22 cellular contexts compared by ENCODE assay signal in genomic region chr3:13104511-13104910, GRCh38.
"Had no signal": no experiment of that assay in that cellular context is flagged by ENCODE, and none has a peak within 500 bp of the region (broad histone marks: within the 10 kb centered on the region; RNA-seq: fewer than 3 reads in every experiment).

No MANE protein-coding gene starts in this region.

- H3K4me1 Mint-ChIP-seq: activated CD4-positive, alpha-beta memory T cell treated with anti-CD3 and anti-CD28 coated beads, Interleukin-2, amount 10 ng/mL, durations not matched to agents 7 days and 5 days; activated CD4-positive, alpha-beta T cell treated with anti-CD3 and anti-CD28 coated beads, Interleukin-2, amount 10 ng/mL, durations not matched to agents 24 days and 14 days; activated naive CD4-positive, alpha-beta T cell treated with anti-CD3 and anti-CD28 coated beads, Interleukin-2, amount 10 ng/mL, durations not matched to agents 7 days and 5 days; immature natural killer cell had no signal

- H3K36me3 ChIP-seq: cardiac muscle cell, thoracic aorta, upper lobe of left lung had no signal

- H3K27me3 Mint-ChIP-seq: activated CD4-positive, alpha-beta memory T cell treated with anti-CD3 and anti-CD28 coated beads, Interleukin-2, amount 10 ng/mL, durations not matched to agents 7 days and 5 days had no signal

- H3K4me3 Mint-ChIP-seq: activated CD4-positive, alpha-beta memory T cell treated with anti-CD3 and anti-CD28 coated beads, Interleukin-2, amount 10 ng/mL, durations not matched to agents 7 days and 5 days; activated CD4-positive, alpha-beta T cell treated with anti-CD3 and anti-CD28 coated beads, Interleukin-2, amount 10 ng/mL, durations not matched to agents 24 days and 14 days; activated naive CD4-positive, alpha-beta T cell treated with anti-CD3 and anti-CD28 coated beads, Interleukin-2, amount 10 ng/mL, durations not matched to agents 7 days and 5 days; dendritic cell treated with granulocyte-macrophage colony-stimulating factor and Interleukin-4, amounts not matched to agents 40 ng/mL and 50 ng/mL, for 4 days; immature natural killer cell; naive B cell; T-helper 1 cell treated with Interleukin-12 subunit alpha and Interleukin-12 subunit beta and Interleukin-4 antibody, amounts not matched to agents 30 μg/mL and 1 μg/mL, for 36 hours had no signal

- H3K36me3 Mint-ChIP-seq: activated naive CD4-positive, alpha-beta T cell treated with anti-CD3 and anti-CD28 coated beads, Interleukin-2, amount 10 ng/mL, durations not matched to agents 7 days and 5 days; immature natural killer cell; naive B cell had no signal

- H3K27me3 ChIP-seq: body of pancreas, cardiac muscle cell, upper lobe of left lung had no signal

- H3K4me3 ChIP-seq: body of pancreas, cardiac muscle cell, thoracic aorta, upper lobe of left lung had no signal

- H3K27ac ChIP-seq: body of pancreas, cardiac muscle cell, thoracic aorta, upper lobe of left lung had no signal

- H3K4me1 ChIP-seq: body of pancreas, upper lobe of left lung had no signal

- H3K9me3 ChIP-seq: body of pancreas, thoracic aorta, upper lobe of left lung had no signal

- ATAC-seq: body of pancreas had no signal

- H3K27ac Mint-ChIP-seq: activated CD4-positive, alpha-beta memory T cell treated with anti-CD3 and anti-CD28 coated beads, Interleukin-2, amount 10 ng/mL, durations not matched to agents 7 days and 5 days; activated CD4-positive, alpha-beta T cell treated with anti-CD3 and anti-CD28 coated beads, Interleukin-2, amount 10 ng/mL, durations not matched to agents 24 days and 14 days; activated naive CD4-positive, alpha-beta T cell treated with anti-CD3 and anti-CD28 coated beads, Interleukin-2, amount 10 ng/mL, durations not matched to agents 7 days and 5 days; dendritic cell treated with granulocyte-macrophage colony-stimulating factor and Interleukin-4, amounts not matched to agents 40 ng/mL and 50 ng/mL, for 4 days; immature natural killer cell; T-helper 1 cell treated with Interleukin-12 subunit alpha and Interleukin-12 subunit beta and Interleukin-4 antibody, amounts not matched to agents 30 μg/mL and 1 μg/mL, for 36 hours had no signal

- H3K9me3 Mint-ChIP-seq: activated CD4-positive, alpha-beta memory T cell treated with anti-CD3 and anti-CD28 coated beads, Interleukin-2, amount 10 ng/mL, durations not matched to agents 7 days and 5 days; activated CD4-positive, alpha-beta T cell treated with anti-CD3 and anti-CD28 coated beads, Interleukin-2, amount 10 ng/mL, durations not matched to agents 24 days and 14 days; activated naive CD4-positive, alpha-beta T cell treated with anti-CD3 and anti-CD28 coated beads, Interleukin-2, amount 10 ng/mL, durations not matched to agents 7 days and 5 days; dendritic cell treated with granulocyte-macrophage colony-stimulating factor and Interleukin-4, amounts not matched to agents 40 ng/mL and 50 ng/mL, for 4 days; immature natural killer cell; T-helper 1 cell treated with Interleukin-12 subunit alpha and Interleukin-12 subunit beta and Interleukin-4 antibody, amounts not matched to agents 30 μg/mL and 1 μg/mL, for 36 hours had no signal

- DNase-seq: activated CD4-positive, alpha-beta memory T cell treated with anti-CD3 and anti-CD28 coated beads, Interleukin-2, amount 10 ng/mL, durations not matched to agents 7 days and 5 days; activated CD4-positive, alpha-beta T cell treated with anti-CD3 and anti-CD28 coated beads, Interleukin-2, amount 10 ng/mL, durations not matched to agents 24 days and 14 days; activated effector memory CD4-positive, alpha-beta T cell treated with anti-CD3 and anti-CD28 coated beads, Interleukin-2, amount 50 U/mL, for 16 hours; activated naive CD4-positive, alpha-beta T cell treated with anti-CD3 and anti-CD28 coated beads, Interleukin-2, amount 10 ng/mL, durations not matched to agents 7 days and 5 days; amygdala; effector CD8-positive, alpha-beta T cell; erythroblast; foreskin fibroblast; immature natural killer cell; kidney glomerular epithelial cell; mesendoderm; naive B cell; occipital lobe; stimulated activated CD4-positive, alpha-beta T cell treated with anti-CD3 and anti-CD28 coated beads, Interleukin-4, amount 100 ng/mL, for 1 hour; stimulated activated naive CD4-positive, alpha-beta T cell treated with Interleukin-2 at 50 U/mL for 16 hours; T1000; upper lobe of left lung had no signal
